In genomic region chr5:173618927-173619519, GRCh38 we compare ENCODE assay signal across 8 cellular contexts. TPM values are rescaled to one million over a fixed set of nuclear protein-coding genes. Genes with fewer than 3 reads are reported as not detected.
DNase-seq lines count a peak whose midpoint lies in the region; ATAC-seq, FAIRE-seq and TF ChIP-seq lines count a peak whose summit lies in the region.

No MANE protein-coding gene starts in this region.

- H3K9me2 ChIP-seq in MM.1S (replicated peaks; ENCODE audit: insufficient read depth, low read length): no peaks in the 10 kb centered on the region

- peak; percentile 81 for FAIRE-seq in HepG2 (lab: Jason Lieb, UNC)

- TF ChIP-seq POLR2A in HepG2 (IDR thresholded peaks at IDR 0.05; ENCODE audit: insufficient read depth in 1 of 2, low read depth in 2 of 2, low read length in 2 of 2) (no peak), stomach (IDR thresholded peaks at IDR 0.05) (no peak)

- H3K36me3 ChIP-seq in MM.1S (replicated peaks; ENCODE audit: insufficient read depth, low read length) (no peaks in the 10 kb centered on the region), HepG2 (replicated peaks in 1 of 2; ENCODE audit: control insufficient read depth in 1 of 2, insufficient read depth in 2 of 2, low read length in 2 of 2) (no peaks in the 10 kb centered on the region), stomach (no peaks in the 10 kb centered on the region)

- H3K9me3 Mint-ChIP-seq in activated CD8-positive, alpha-beta memory T cell treated with anti-CD3 and anti-CD28 coated beads, Interleukin-2, amount 10 ng/mL, durations not matched to agents 7 days and 5 days (ENCODE audit: low read depth): no peaks in the 10 kb centered on the region

- peak overlapping the region; percentile 24 for H3K4me2 ChIP-seq in MM.1S (ENCODE audit: low read depth, low read length)
- H3K4me2 ChIP-seq in HepG2 (ENCODE audit: low read depth, low read length): peak overlapping the region; percentile 39

- H2AFZ ChIP-seq in MM.1S (ENCODE audit: low read length): peak overlapping the region; percentile 23; the same call in 1 of the 2 replicates
- no peak overlapping the region for H2AFZ ChIP-seq in HepG2 (ENCODE audit: low read length)

- BruUV-seq in HepG2 (replicated peaks; lab: Mats Ljungman, UMichigan): no TSS peak

- POLR2A ChIA-PET in HepG2 (lab: Yijun Ruan, JAX): interaction anchor here (1.3 kb wide), 1 partner anchor 350 kb away, joined by 3 read pairs; no protein-coding TSS in a partner anchor

- whole genome bisulfite sequencing in HepG2 (ENCODE audit: low lambda C conversion rate): 4% methylated on average over 7 of the region's 7 CpGs
- 9 to 19% (median 13%) methylated on average over 7 of the region's 7 CpGs for WGBS in stomach, 5 donors

- H4K20me1 ChIP-seq in MM.1S (ENCODE audit: insufficient read depth, low read length) (no peaks in the 10 kb centered on the region), HepG2 (ENCODE audit: insufficient read depth, low read length) (peaks cover 16% of the 10 kb centered on the region)

- CTCF ChIA-PET in activated CD8-positive, alpha-beta memory T cell treated with anti-CD3 and anti-CD28 coated beads, Interleukin-2, amount 10 ng/mL, durations not matched to agents 7 days and 5 days (lab: Charles Lee): interaction anchor here (1.0 to 5.7 kb wide), 7 partner anchors 8 to 692 kb away, joined by 3 to 74 read pairs (median 3); partner anchors contain the start of gene CPEB4
- CTCF ChIA-PET in HepG2 (lab: Yijun Ruan, JAX; ENCODE audit: low intra/inter-chr PET ratio, low total read pairs): interaction anchor here (0.7 to 2.8 kb wide), 5 partner anchors 114 to 365 kb away, joined by 3 to 25 read pairs (median 4); no protein-coding TSS in a partner anchor

- no peak overlapping the region for H3K27ac Mint-ChIP-seq in activated CD8-positive, alpha-beta memory T cell treated with anti-CD3 and anti-CD28 coated beads, Interleukin-2, amount 10 ng/mL, durations not matched to agents 7 days and 5 days

- ATAC-seq in activated CD8-positive, alpha-beta memory T cell treated with anti-CD3 and anti-CD28 coated beads, Interleukin-2, amount 10 ng/mL, durations not matched to agents 7 days and 5 days: no peak
- ATAC-seq in HepG2: no peak

- H3K9ac ChIP-seq in MM.1S (ENCODE audit: low read length) (no peak overlapping the region), HepG2 (ENCODE audit: insufficient read depth, low read depth, low read length) (no peak overlapping the region)

- no peaks in the 10 kb centered on the region for H3K27me3 Mint-ChIP-seq in activated CD8-positive, alpha-beta memory T cell treated with anti-CD3 and anti-CD28 coated beads, Interleukin-2, amount 10 ng/mL, durations not matched to agents 7 days and 5 days

- intact Hi-C loops in HepG2 (cut with micrococcal nuclease; ENCODE audit: unreplicated experiment) (loop anchor here (1.0 to 5.0 kb wide), 6 partner anchors 143 to 694 kb away; partner anchors contain the start of gene CPEB4), stomach (cut with DNase I; ENCODE audit: low total_unique reads) (loop anchor here (5.0 kb wide), 1 partner anchor 353 kb away; no protein-coding TSS in a partner anchor)

- H3K4me1 ChIP-seq in MM.1S (ENCODE audit: low read length) (peaks cover 11% of the 10 kb centered on the region), HepG2 (ENCODE audit: insufficient read depth, low read length) (peaks cover 69% of the 10 kb centered on the region), stomach (peaks cover 17 to 32% (median 23%) of the 10 kb centered on the region in 4 donors)

- peaks cover 4% of the 10 kb centered on the region; the same call in 1 of the 2 replicates for H3F3A ChIP-seq in MM.1S (ENCODE audit: insufficient read depth, low read length)

- TF ChIP-seq EP300 in HepG2 (IDR thresholded peaks at IDR 0.05; ENCODE audit: low read depth in 2 of 2, low read length in 2 of 2) (no peak), HepG2 (CRISPR knock-in tag; IDR thresholded peaks at IDR 0.05; ENCODE audit: borderline replicate concordance) (no peak), stomach (IDR thresholded peaks at IDR 0.05) (no peak)

- H3K27ac ChIP-seq in MM.1S (ENCODE audit: low read length): no peak overlapping the region
- no peak overlapping the region for H3K27ac ChIP-seq in HepG2 (ENCODE audit: extremely low read length, insufficient read depth, low read length)
- H3K27ac ChIP-seq in stomach: no peak overlapping the region

- no peaks in the 10 kb centered on the region for H3K27me3 ChIP-seq in MM.1S (replicated peaks; ENCODE audit: insufficient read depth, low read length)
- no peaks in the 10 kb centered on the region; a peak in 1 of 5 replicates for H3K27me3 ChIP-seq in HepG2 (ENCODE audit: control insufficient read depth in 1 of 2, insufficient read depth in 2 of 2, low read length in 2 of 2)
- H3K27me3 ChIP-seq in stomach: no peaks in the 10 kb centered on the region

- H3K9me3 ChIP-seq in MM.1S (replicated peaks; ENCODE audit: insufficient read depth, low read length) (no peaks in the 10 kb centered on the region), HepG2 (ENCODE audit: low read length) (no peaks in the 10 kb centered on the region), stomach (no peaks in the 10 kb centered on the region)

- H3K4me3 ChIP-seq in MM.1S (ENCODE audit: low read length) (no peak overlapping the region), HepG2 (replicated peaks in 1 of 3; ENCODE audit: insufficient read depth in 1 of 3, low read depth in 2 of 3, low read length in 3 of 3) (no peak overlapping the region), stomach (no peak overlapping the region)

- H3K79me2 ChIP-seq in MM.1S (ENCODE audit: low read length) (peaks cover 23% of the 10 kb centered on the region), HepG2 (ENCODE audit: insufficient read depth, low read length) (peaks cover 20% of the 10 kb centered on the region)

- peaks cover 27% of the 10 kb centered on the region for H3K4me1 Mint-ChIP-seq in activated CD8-positive, alpha-beta memory T cell treated with anti-CD3 and anti-CD28 coated beads, Interleukin-2, amount 10 ng/mL, durations not matched to agents 7 days and 5 days

- no peak overlapping the region for H3K4me3 Mint-ChIP-seq in activated CD8-positive, alpha-beta memory T cell treated with anti-CD3 and anti-CD28 coated beads, Interleukin-2, amount 10 ng/mL, durations not matched to agents 7 days and 5 days

- peak; percentile 50 for DNase-seq in activated CD8-positive, alpha-beta memory T cell treated with anti-CD3 and anti-CD28 coated beads, Interleukin-2, amount 10 ng/mL, durations not matched to agents 7 days and 5 days
- DNase-seq in activated CD8-positive, alpha-beta memory T cell treated with anti-CD3 and anti-CD28 coated beads for 24 hours: no peak
- DNase-seq in MM.1S: peak; percentile 62
- DNase-seq in SKM-1 treated with dmso at 0.1 percent for 144 hours (lab: John Stamatoyannopoulos, UW; ENCODE audit: unreplicated experiment): peak; percentile 59
- peak; percentile 37 to 82 for DNase-seq in T47D (ENCODE audit: low read depth in 1 of 2, low spot score in 1 of 2)
- peak; percentile 54 for DNase-seq in HepG2 (ENCODE audit: low spot score)
- peak; percentile 53 for DNase-seq in stomach
- no peak for DNase-seq in T1000 (lab: John Stamatoyannopoulos, UW)

- TF ChIP-seq RAD21 in HepG2 (CRISPR knock-in tag; IDR thresholded peaks at IDR 0.05): peak; percentile 90

- TF ChIP-seq CTCF in MM.1S (IDR thresholded peaks at IDR 0.05; ENCODE audit: low read length) (peak; percentile 82), HepG2 (CRISPR knock-in tag; IDR thresholded peaks at IDR 0.05) (peak; percentile 88), stomach (IDR thresholded peaks at IDR 0.05) (peak in 5 of 7 experiments; percentile 54 to 86 (median 71))

- in situ Hi-C loops in T47D (cut with HindIII; ENCODE audit: low pct_unique_long_range_greater_than_20kb, low sequenced_read_pairs) (no loop called here), HepG2 (cut with HindIII; ENCODE audit: extremely low pct_ligation_motif_present, low pct_unique_long_range_greater_than_20kb) (loop anchor here (5.0 to 10.0 kb wide), 2 partner anchors 353 to 696 kb away; no protein-coding TSS in a partner anchor)

- H3K36me3 Mint-ChIP-seq in activated CD8-positive, alpha-beta memory T cell treated with anti-CD3 and anti-CD28 coated beads, Interleukin-2, amount 10 ng/mL, durations not matched to agents 7 days and 5 days: peaks cover 3% of the 10 kb centered on the region

TF ChIP-seq in HepG2, 621 proteins besides CTCF, POLR2A, EP300 and RAD21 (continues in another document):
- TF ChIP-seq TCF7L2 (IDR thresholded peaks at IDR 0.05; ENCODE audit: low read depth, low read length): no peak
- TF ChIP-seq ZNF577 (CRISPR knock-in tag; IDR thresholded peaks at IDR 0.05; ENCODE audit: borderline replicate concordance, low read depth): no peak
- 0 out of 2 replicates have a peak, but pooled peaks have one; percentile 30 for TF ChIP-seq ELF3 (CRISPR knock-in tag; IDR thresholded peaks at IDR 0.05)
- no peak for TF ChIP-seq SMARCE1 (IDR thresholded peaks at IDR 0.05; ENCODE audit: borderline replicate concordance)

RNA-seq across cellular contexts. Expression of gene BOD1, which starts 2.6 kb away (rescaled TPM):
- 10 to 100 TPM; 15.5 to 18.5 TPM for total RNA-seq in activated CD8-positive, alpha-beta memory T cell treated with anti-CD3 and anti-CD28 coated beads, Interleukin-2, amount 10 ng/mL, durations not matched to agents 7 days and 5 days
- 103 and 107 TPM in 2 replicates for total RNA-seq in HepG2 (2016; rRNA removed; fragmentation: Illumina TruSeq; extraction: Trizol)
- 294 and 338 TPM in 2 replicates for total RNA-seq in HepG2 (2016; cell fraction: cytosol; rRNA removed; fragmentation: Illumina TruSeq; extraction: Trizol; ENCODE audit: low read depth)
- total RNA-seq in HepG2 (2016; cell fraction: insoluble cytoplasmic fraction; rRNA removed; fragmentation: Illumina TruSeq; extraction: Trizol): 97.4 and 104 TPM in 2 replicates
- 322 and 357 TPM in 2 replicates for total RNA-seq in HepG2 (2016; cell fraction: membrane; rRNA removed; fragmentation: Illumina TruSeq; extraction: Trizol)
- total RNA-seq in HepG2 (2016; cell fraction: nucleus; rRNA removed; fragmentation: Illumina TruSeq; extraction: Trizol): 52.9 and 56.3 TPM in 2 replicates
- polyA plus RNA-seq in HepG2 (2011; rRNA removed): 68.6 and 81.5 TPM in 2 replicates
- 64.4 and 81.3 TPM in 2 replicates for polyA plus RNA-seq in HepG2 (2011; cell fraction: cytosol; rRNA removed)
- polyA plus RNA-seq in HepG2 (2011; cell fraction: nucleus; rRNA removed): 46.1 and 59.4 TPM in 2 replicates
- 97.1 and 100 TPM in 2 replicates for polyA plus RNA-seq in HepG2 (2012)
- polyA plus RNA-seq in HepG2 (2016; cell fraction: cytosol; fragmentation: Illumina TruSeq; extraction: Trizol; ENCODE audit: low read depth): 345 and 348 TPM in 2 replicates
- 95.3 and 104 TPM in 2 replicates for polyA plus RNA-seq in HepG2 (2016; cell fraction: insoluble cytoplasmic fraction; fragmentation: Illumina TruSeq; extraction: Trizol; ENCODE audit: low read depth)
- polyA plus RNA-seq in HepG2 (2016; cell fraction: membrane; fragmentation: Illumina TruSeq; extraction: Trizol; ENCODE audit: low read depth): 290 and 313 TPM in 2 replicates
- 82.4 and 85.5 TPM in 2 replicates for polyA plus RNA-seq in HepG2 (2016; cell fraction: nucleus; fragmentation: Illumina TruSeq; extraction: Trizol; ENCODE audit: insufficient read depth, low read depth)
- polyA minus RNA-seq in HepG2 (2011; rRNA and poly(A)+ RNA removed; ENCODE audit: low replicate concordance): 36.5 and 45.8 TPM in 2 replicates
- polyA minus RNA-seq in HepG2 (2011; cell fraction: cytosol; rRNA and poly(A)+ RNA removed): 34.5 and 35.2 TPM in 2 replicates
- polyA minus RNA-seq in HepG2 (2011; cell fraction: nucleus; rRNA and poly(A)+ RNA removed): 47.1 and 52.1 TPM in 2 replicates
- total RNA-seq in stomach: 10 to 100 TPM in 4 of 5 donors, 1 to 10 TPM in 1; 8.2 to 58.4 (median 19.4) TPM
- polyA plus RNA-seq in stomach: 10 to 100 TPM; 31.0 to 46.4 (median 33.7) TPM

Comparison
In these comparisons a context has a peak if more than half of its experiments do, and no peak if none do; other contexts are left out.
1. DNase-seq: peak in activated CD8-positive, alpha-beta memory T cell treated with anti-CD3 and anti-CD28 coated beads, Interleukin-2, amount 10 ng/mL, durations not matched to agents 7 days and 5 days (single experiment), MM.1S (single experiment), SKM-1 treated with dmso at 0.1 percent for 144 hours (single experiment), T47D (2 of 2), HepG2 (single experiment) and stomach (single experiment); none in activated CD8-positive, alpha-beta memory T cell treated with anti-CD3 and anti-CD28 coated beads for 24 hours (single experiment) and T1000 (single experiment).
2. Peak in every context shown above with its lines, with median percentiles within 50 percentile points of each other: CTCF ChIP-seq.